In genomic region chr9:123686131-123686848, GRCh38 we compare ENCODE assay signal across 1 cellular context.
A peak's percentile ranks its signal among the peaks of the same experiment; 100 is the strongest.
TF ChIP-seq lines count a peak whose summit lies in the region.

No MANE protein-coding gene starts in this region.

TF ChIP-seq in K562, 482 proteins besides CTCF, POLR2A, EP300 and RAD21 (continued from another document):
- TF ChIP-seq ZBTB5 (IDR thresholded peaks at IDR 0.05) (no peak), TFAP4 (CRISPR knock-in tag; IDR thresholded peaks at IDR 0.05; ENCODE audit: borderline replicate concordance) (no peak), PML (IDR thresholded peaks at IDR 0.05; ENCODE audit: low read length) (no peak), BCOR (IDR thresholded peaks at IDR 0.05) (peak; percentile 83), RERE (CRISPR knock-in tag; IDR thresholded peaks at IDR 0.05; ENCODE audit: borderline replicate concordance) (no peak), ZKSCAN3 (CRISPR knock-in tag; IDR thresholded peaks at IDR 0.05) (no peak), ATF4 (CRISPR knock-in tag; IDR thresholded peaks at IDR 0.05) (no peak), ERF (CRISPR knock-in tag; IDR thresholded peaks at IDR 0.05) (no peak), SRSF7 (optimal IDR thresholded peaks at IDR 0.05; ENCODE audit: low read depth, low read length) (no peak), KAT8 (IDR thresholded peaks at IDR 0.05; ENCODE audit: low read depth) (no peak), FUS (optimal IDR thresholded peaks at IDR 0.05; ENCODE audit: low read depth, low read length) (no peak), MECOM (CRISPR knock-in tag; IDR thresholded peaks at IDR 0.05) (no peak), ZNF143 (CRISPR knock-in tag; IDR thresholded peaks at IDR 0.05) (no peak), ZNF584 (CRISPR knock-in tag; IDR thresholded peaks at IDR 0.05; ENCODE audit: low read depth) (no peak), RBM14 (IDR thresholded peaks at IDR 0.05; ENCODE audit: borderline replicate concordance, insufficient read depth, low read depth, low read length) (no peak), KLF13 (tag; IDR thresholded peaks at IDR 0.05; ENCODE audit: borderline replicate concordance, low read depth) (no peak), GATAD2A (IDR thresholded peaks at IDR 0.05) (no peak), ZBTB8A (IDR thresholded peaks at IDR 0.05; ENCODE audit: partially characterized antibody) (no peak), RBM25 (IDR thresholded peaks at IDR 0.05; ENCODE audit: low read depth, low read length, severe bottlenecking) (peak; percentile 95), THRA (IDR thresholded peaks at IDR 0.05) (no peak), MLX (CRISPR knock-in tag; conservative IDR thresholded peaks at IDR 0.05) (no peak), CBX2 (IDR thresholded peaks at IDR 0.05; ENCODE audit: insufficient read depth, low read length, poor library complexity, severe bottlenecking) (no peak), GABPB1 (CRISPR knock-in tag; IDR thresholded peaks at IDR 0.05) (no peak), EHMT2 (IDR thresholded peaks at IDR 0.05) (no peak), GTF2F1 (IDR thresholded peaks at IDR 0.05; ENCODE audit: low read depth, low read length) (no peak), RCOR1 (IDR thresholded peaks at IDR 0.05; ENCODE audit: borderline replicate concordance in 1 of 2, low read depth in 2 of 2, low read length in 2 of 2) (0 out of 4 replicates have a peak, but pooled peaks of 1 of the 2 experiments have one; percentile 29), CBFB (CRISPR knock-in tag; IDR thresholded peaks at IDR 0.05) (no peak), ZNF57 (CRISPR knock-in tag; IDR thresholded peaks at IDR 0.05) (no peak), HMG20B (CRISPR knock-in tag; IDR thresholded peaks at IDR 0.05) (no peak), ELF2 (CRISPR knock-in tag; IDR thresholded peaks at IDR 0.05) (no peak), SREBF1 (IDR thresholded peaks at IDR 0.05; ENCODE audit: borderline replicate concordance, low read depth, low read length) (no peak), CREB5 (CRISPR knock-in tag; IDR thresholded peaks at IDR 0.05) (no peak), ZBTB12 (CRISPR knock-in tag; IDR thresholded peaks at IDR 0.05) (no peak), ZNF232 (CRISPR knock-in tag; IDR thresholded peaks at IDR 0.05) (no peak), NONO (IDR thresholded peaks at IDR 0.05; ENCODE audit: low read depth in 2 of 2, low read length in 1 of 2) (no peak), SMARCA5 (IDR thresholded peaks at IDR 0.05) (peak; percentile 57; the same call in 1 of the 2 replicates), FOXP4 (CRISPR knock-in tag; IDR thresholded peaks at IDR 0.05; ENCODE audit: borderline replicate concordance) (no peak), ZNF707 (CRISPR knock-in tag; conservative IDR thresholded peaks at IDR 0.05) (no peak), FOXA3 (CRISPR knock-in tag; conservative IDR thresholded peaks at IDR 0.05 in 1 of 2, IDR thresholded peaks at IDR 0.05 in 1 of 2) (no peak), REST (CRISPR knock-in tag; IDR thresholded peaks at IDR 0.05; ENCODE audit: low read depth) (no peak), HDAC2 (IDR thresholded peaks at IDR 0.05) (peak; percentile 63; the same call in 1 of the 2 replicates), ETS2 (tag; IDR thresholded peaks at IDR 0.05; ENCODE audit: borderline replicate concordance, poor library complexity, severe bottlenecking) (no peak), NFE2 (IDR thresholded peaks at IDR 0.05; ENCODE audit: low read depth) (no peak), TEAD2 (tag; IDR thresholded peaks at IDR 0.05) (no peak)
